In genomic region chr1:230867119-230867902, GRCh38 we compare ENCODE assay signal across 8 cellular contexts. TPM values are rescaled to one million over a fixed set of nuclear protein-coding genes. Genes with fewer than 3 reads are reported as not detected.
A peak's percentile ranks its signal among the peaks of the same experiment; 100 is the strongest.
DNase-seq lines count a peak whose midpoint lies in the region; ATAC-seq and TF ChIP-seq lines count a peak whose summit lies in the region.

No MANE protein-coding gene starts in this region.

- H3K4me1 Mint-ChIP-seq in memory B cell: peaks cover 17% of the 10 kb centered on the region

- H3K36me3 ChIP-seq in urinary bladder (ENCODE audit: insufficient read depth): no peaks in the 10 kb centered on the region

- no peaks in the 10 kb centered on the region for H3K36me3 Mint-ChIP-seq in memory B cell

- POLR2A ChIA-PET in AG04449 (lab: Yijun Ruan, JAX): interaction anchor here (0.5 to 3.8 kb wide), 6 partner anchors 10 to 33 kb away, joined by 3 to 24 read pairs (median 4); no protein-coding TSS in a partner anchor

- TF ChIP-seq CTCF in AG04449 (IDR thresholded peaks at IDR 0.05; ENCODE audit: insufficient read depth, low read length, missing control alignments): no peak

- CTCF ChIA-PET in AG04449 (lab: Yijun Ruan, JAX): interaction anchor here (1.1 to 3.1 kb wide), 7 partner anchors 9 to 344 kb away, joined by 3 to 16 read pairs (median 4); no protein-coding TSS in a partner anchor

- H3K27ac ChIP-seq in caudate nucleus (ENCODE audit: low read depth, low read length): peak overlapping the region; percentile 85
- H3K27ac ChIP-seq in urinary bladder (ENCODE audit: low read depth): peak overlapping the region; percentile 6

- no peaks in the 10 kb centered on the region for H3K9me3 Mint-ChIP-seq in memory B cell

- no peak for DNase-seq in AG04449 (ENCODE audit: low read depth, low spot score)
- DNase-seq in KBM-7: peak; percentile 19
- DNase-seq in caudate nucleus (lab: John Stamatoyannopoulos, UW): peak in 1 of 61 donors; percentile 43
- DNase-seq in memory B cell (ENCODE audit: low spot score in 2 of 2): no peak
- DNase-seq in NCI-H187 (lab: John Stamatoyannopoulos, UW): no peak
- no peak for DNase-seq in activated naive CD4-positive, alpha-beta T cell treated with anti-CD3 and anti-CD28 coated beads, Interleukin-2, amount 50 U/mL, for 16 hours
- no peak for DNase-seq in NCI-H1417 treated with DMSO at 0.1 percent for 48 hours (lab: John Stamatoyannopoulos, UW)

- no peak for ATAC-seq in memory B cell (ENCODE audit: low read depth)

- no peaks in the 10 kb centered on the region for H3K4me1 ChIP-seq in urinary bladder (ENCODE audit: insufficient read depth)

- H3K4me3 Mint-ChIP-seq in memory B cell: peak overlapping the region; percentile 88

- no peak overlapping the region for H3K27ac Mint-ChIP-seq in memory B cell

- H3K4me3 ChIP-seq in AG04449 (ENCODE audit: low read depth, low read length): peak overlapping the region; percentile 84
- peak overlapping the region; percentile 96 for H3K4me3 ChIP-seq in urinary bladder (ENCODE audit: low read depth, low read length)

- in situ Hi-C loops in KBM-7 (cut with MboI; ENCODE audit: low pct_unique_long_range_greater_than_20kb, low sequenced_read_pairs): no loop called here

- WGBS in urinary bladder: 7% methylated on average over 17 of the region's 17 CpGs

- peaks cover 5% of the 10 kb centered on the region for H3K27me3 Mint-ChIP-seq in memory B cell

RNA-seq across cellular contexts. Expression of gene C1orf198, which starts 1.0 kb away (rescaled TPM):
- total RNA-seq in urinary bladder: 55.1 TPM
- 35.6 TPM for polyA plus RNA-seq in urinary bladder
